8 cellular contexts compared by ENCODE assay signal in the genomic region with DNA sequence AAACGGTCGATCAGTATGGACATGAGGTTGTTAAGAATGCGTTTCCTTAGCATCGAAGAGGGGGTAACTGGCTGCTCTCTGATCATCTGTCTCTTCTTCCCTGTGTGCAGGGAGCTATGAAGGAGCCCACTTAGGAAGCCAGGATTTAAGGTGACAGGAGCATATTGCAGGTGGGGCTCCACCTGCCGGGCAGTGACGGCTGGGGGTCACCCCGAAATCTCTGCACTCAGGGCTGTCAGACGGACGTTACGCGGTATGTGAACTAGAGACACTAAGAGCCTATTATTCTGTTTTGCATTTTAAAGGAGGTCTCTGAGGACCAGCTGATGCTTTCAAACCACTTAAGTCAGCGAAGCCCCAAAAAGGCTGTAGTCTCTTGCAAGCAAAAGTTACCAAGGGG.
DNase-seq lines count a peak whose midpoint lies in the region; ATAC-seq and TF ChIP-seq lines count a peak whose summit lies in the region.
"Had no signal": no experiment of that assay in that cellular context is flagged by ENCODE, and none has a peak within 500 bp of the region (broad histone marks: within the 10 kb centered on the region; RNA-seq: fewer than 3 reads in every experiment).

No MANE protein-coding gene starts in this region.

- peaks cover 6 to 11% of the 10 kb centered on the region in 2 donors for H3K36me3 Mint-ChIP-seq in activated T-cell treated with anti-CD3 and anti-CD28 coated beads, Interleukin-2, amount 50 U/mL, for 72 hours (ENCODE audit: insufficient read depth in 2 of 2)
- no peaks in the 10 kb centered on the region for H3K36me3 Mint-ChIP-seq in neural progenitor cell

- ATAC-seq in GM18511 (IDR thresholded peaks at IDR 0.05; ENCODE audit: unreplicated experiment) (peak; percentile 32), HG02642 (IDR thresholded peaks at IDR 0.05; ENCODE audit: poor library complexity, unreplicated experiment) (peak; percentile 26)
- ATAC-seq in activated T-cell treated with anti-CD3 and anti-CD28 coated beads, Interleukin-2, amount 50 U/mL, for 72 hours (replicated peaks in 1 of 2), result peak; percentile 1 to 5
- ATAC-seq: psoas muscle had no signal

- H3K9me3 ChIP-seq in neural progenitor cell (ENCODE audit: low read depth) (no peaks in the 10 kb centered on the region), mesenchymal stem cell (ENCODE audit: control insufficient read depth, low read length) (no peaks in the 10 kb centered on the region)
- H3K9me3 ChIP-seq: psoas muscle had no signal

- H3K4me3 Mint-ChIP-seq in activated T-cell treated with anti-CD3 and anti-CD28 coated beads, Interleukin-2, amount 50 U/mL, for 72 hours, result peak overlapping the region; percentile 81 to 84
- no peak overlapping the region for H3K4me3 Mint-ChIP-seq in neural progenitor cell

- H3K4me1 ChIP-seq in neural progenitor cell (peaks cover 11% of the 10 kb centered on the region), mesenchymal stem cell (ENCODE audit: control insufficient read depth, insufficient read depth, low read depth, low read length) (peaks cover 2% of the 10 kb centered on the region)
- H3K4me1 ChIP-seq: psoas muscle had no signal

- H3K79me2 ChIP-seq in neural progenitor cell (ENCODE audit: low read depth), result no peaks in the 10 kb centered on the region

- H3K14ac ChIP-seq in mesenchymal stem cell (ENCODE audit: low read length in 2 of 2), result no peak overlapping the region

- H3K27me3 Mint-ChIP-seq in activated T-cell treated with anti-CD3 and anti-CD28 coated beads, Interleukin-2, amount 50 U/mL, for 72 hours (ENCODE audit: low read depth), result no peaks in the 10 kb centered on the region
- H3K27me3 Mint-ChIP-seq in neural progenitor cell (ENCODE audit: insufficient read depth, low read depth), result peaks cover 14% of the 10 kb centered on the region

- H2AK5ac ChIP-seq in mesenchymal stem cell (ENCODE audit: low read length, severe bottlenecking), result no peak overlapping the region

- H3K4me2 ChIP-seq in neural progenitor cell (peak overlapping the region; percentile 3), mesenchymal stem cell (ENCODE audit: low read length, poor library complexity, severe bottlenecking) (no peak overlapping the region)

- no peak overlapping the region for H2BK15ac ChIP-seq in mesenchymal stem cell (ENCODE audit: low read depth, poor library complexity, severe bottlenecking)

- no peaks in the 10 kb centered on the region for H3F3A ChIP-seq in neural progenitor cell (ENCODE audit: low read depth)

- H3K9ac ChIP-seq in neural progenitor cell, result no peak overlapping the region
- H3K9ac ChIP-seq in mesenchymal stem cell (ENCODE audit: low read length), result no peak overlapping the region

- H3K4me3 ChIP-seq in neural progenitor cell (no peak overlapping the region), mesenchymal stem cell (ENCODE audit: insufficient read depth in 1 of 2, low read depth in 1 of 2, low read length in 2 of 2) (no peak overlapping the region)
- H3K4me3 ChIP-seq: psoas muscle had no signal

- no peak overlapping the region for H2BK12ac ChIP-seq in mesenchymal stem cell (ENCODE audit: low read length in 2 of 2)

- H4K91ac ChIP-seq in mesenchymal stem cell (ENCODE audit: low read length), result no peak overlapping the region

- H4K20me1 ChIP-seq in neural progenitor cell (ENCODE audit: low read depth), result no peaks in the 10 kb centered on the region

- H3K23ac ChIP-seq in mesenchymal stem cell (ENCODE audit: low read length in 2 of 2), result no peak overlapping the region

- H3K27ac ChIP-seq in neural progenitor cell, result no peak overlapping the region
- H3K27ac ChIP-seq in mesenchymal stem cell (ENCODE audit: low read length, poor library complexity, severe bottlenecking), result no peak overlapping the region
- H3K27ac ChIP-seq: psoas muscle had no signal

- H3K18ac ChIP-seq in mesenchymal stem cell (ENCODE audit: low read depth in 1 of 2, low read length in 2 of 2), result no peak overlapping the region

- H3K27ac Mint-ChIP-seq in activated T-cell treated with anti-CD3 and anti-CD28 coated beads, Interleukin-2, amount 50 U/mL, for 72 hours, result peak overlapping the region; percentile 82
- H3K27ac Mint-ChIP-seq in neural progenitor cell, result no peak overlapping the region

- H3K9me3 Mint-ChIP-seq in activated T-cell treated with anti-CD3 and anti-CD28 coated beads, Interleukin-2, amount 50 U/mL, for 72 hours, result no peaks in the 10 kb centered on the region
- H3K9me3 Mint-ChIP-seq in neural progenitor cell, result peaks cover 2% of the 10 kb centered on the region

- TF ChIP-seq CTCF in neural progenitor cell (IDR thresholded peaks at IDR 0.05), result no peak

- no peaks in the 10 kb centered on the region for H3K79me1 ChIP-seq in mesenchymal stem cell (replicated peaks; ENCODE audit: low read length, poor library complexity, severe bottlenecking)

- no peak overlapping the region for H2BK5ac ChIP-seq in mesenchymal stem cell (ENCODE audit: low read depth, low read length, poor library complexity, severe bottlenecking)

- H2AFZ ChIP-seq in neural progenitor cell (replicated peaks), result peak overlapping the region; percentile 12
- no peak overlapping the region for H2AFZ ChIP-seq in mesenchymal stem cell (ENCODE audit: low read depth, low read length)

- H2BK120ac ChIP-seq in mesenchymal stem cell (ENCODE audit: low read depth, low read length), result no peak overlapping the region

- no peak overlapping the region for H4K8ac ChIP-seq in mesenchymal stem cell (ENCODE audit: low read length)

- no peak for DNase-seq in activated T-cell treated with anti-CD3 and anti-CD28 coated beads, Interleukin-2, amount 50 U/mL, for 72 hours
- DNase-seq in neural progenitor cell (ENCODE audit: low spot score) (no peak), mesenchymal stem cell (no peak), DMS53 treated with DMSO at 0.1 percent for 48 hours (lab: John Stamatoyannopoulos, UW; ENCODE audit: unreplicated experiment) (no peak), NCI-H526 (lab: John Stamatoyannopoulos, UW) (no peak)
- DNase-seq: psoas muscle had no signal

- H3K36me3 ChIP-seq in neural progenitor cell (no peaks in the 10 kb centered on the region), mesenchymal stem cell (ENCODE audit: control insufficient read depth in 1 of 2, insufficient read depth in 2 of 2, low read depth in 1 of 2, low read length in 2 of 2) (no peaks in the 10 kb centered on the region)

- WGBS in mesenchymal stem cell, result 89% methylated on average over 12 of the region's 12 CpGs

- H3K4ac ChIP-seq in mesenchymal stem cell (ENCODE audit: low read depth in 1 of 2, low read length in 2 of 2), result no peak overlapping the region

- peaks cover 82% of the 10 kb centered on the region for H3K4me1 Mint-ChIP-seq in activated T-cell treated with anti-CD3 and anti-CD28 coated beads, Interleukin-2, amount 50 U/mL, for 72 hours (ENCODE audit: low read depth)
- H3K4me1 Mint-ChIP-seq in neural progenitor cell, result peaks cover 11% of the 10 kb centered on the region

- H3K27me3 ChIP-seq in neural progenitor cell (no peaks in the 10 kb centered on the region), mesenchymal stem cell (ENCODE audit: control insufficient read depth in 1 of 2, insufficient read depth in 1 of 2, low read length in 2 of 2) (peaks cover 22 to 28% of the 10 kb centered on the region in 2 experiments)
